In genomic region chr17:51270675-51271074, GRCh38 we compare ENCODE assay signal across 1 cellular context.
TF ChIP-seq lines count a peak whose summit lies in the region.

No MANE protein-coding gene starts in this region.

TF ChIP-seq in K562, 482 proteins besides CTCF, POLR2A, EP300 and RAD21 (continued from another document):
- TF ChIP-seq SP1 (CRISPR knock-in tag; IDR thresholded peaks at IDR 0.05): no peak
- TF ChIP-seq, protein P1, sequence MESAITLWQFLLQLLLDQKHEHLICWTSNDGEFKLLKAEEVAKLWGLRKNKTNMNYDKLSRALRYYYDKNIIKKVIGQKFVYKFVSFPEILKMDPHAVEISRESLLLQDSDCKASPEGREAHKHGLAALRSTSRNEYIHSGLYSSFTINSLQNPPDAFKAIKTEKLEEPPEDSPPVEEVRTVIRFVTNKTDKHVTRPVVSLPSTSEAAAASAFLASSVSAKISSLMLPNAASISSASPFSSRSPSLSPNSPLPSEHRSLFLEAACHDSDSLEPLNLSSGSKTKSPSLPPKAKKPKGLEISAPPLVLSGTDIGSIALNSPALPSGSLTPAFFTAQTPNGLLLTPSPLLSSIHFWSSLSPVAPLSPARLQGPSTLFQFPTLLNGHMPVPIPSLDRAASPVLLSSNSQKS (CRISPR knock-in tag; IDR thresholded peaks at IDR 0.05): no peak
- no peak for TF ChIP-seq CC2D1A (IDR thresholded peaks at IDR 0.05)
- TF ChIP-seq PYGO2 (tag; IDR thresholded peaks at IDR 0.05): no peak
- TF ChIP-seq MEIS2 (IDR thresholded peaks at IDR 0.05; ENCODE audit: partially characterized antibody): peak; percentile 25
- TF ChIP-seq USF2 (CRISPR knock-in tag; IDR thresholded peaks at IDR 0.05): no peak
- TF ChIP-seq ZNF785 (CRISPR knock-in tag; IDR thresholded peaks at IDR 0.05): no peak
- peak; percentile 92 for TF ChIP-seq SPI1 (IDR thresholded peaks at IDR 0.05; ENCODE audit: borderline replicate concordance, low read depth, low read length)
- TF ChIP-seq CBFA2T3 (IDR thresholded peaks at IDR 0.05): no peak
- TF ChIP-seq ARID3B (CRISPR knock-in tag; IDR thresholded peaks at IDR 0.05; ENCODE audit: borderline replicate concordance): no peak
- no peak for TF ChIP-seq SAP30 (IDR thresholded peaks at IDR 0.05; ENCODE audit: borderline replicate concordance, insufficient read depth, low read depth, low read length, poor library complexity, severe bottlenecking)
- TF ChIP-seq ZFX (CRISPR knock-in tag; IDR thresholded peaks at IDR 0.05): no peak
- TF ChIP-seq CBX3 (IDR thresholded peaks at IDR 0.05; ENCODE audit: borderline replicate concordance in 1 of 2, low read length in 2 of 2): no peak
